ENCODE assay signal across 11 cellular contexts in the genomic region with DNA sequence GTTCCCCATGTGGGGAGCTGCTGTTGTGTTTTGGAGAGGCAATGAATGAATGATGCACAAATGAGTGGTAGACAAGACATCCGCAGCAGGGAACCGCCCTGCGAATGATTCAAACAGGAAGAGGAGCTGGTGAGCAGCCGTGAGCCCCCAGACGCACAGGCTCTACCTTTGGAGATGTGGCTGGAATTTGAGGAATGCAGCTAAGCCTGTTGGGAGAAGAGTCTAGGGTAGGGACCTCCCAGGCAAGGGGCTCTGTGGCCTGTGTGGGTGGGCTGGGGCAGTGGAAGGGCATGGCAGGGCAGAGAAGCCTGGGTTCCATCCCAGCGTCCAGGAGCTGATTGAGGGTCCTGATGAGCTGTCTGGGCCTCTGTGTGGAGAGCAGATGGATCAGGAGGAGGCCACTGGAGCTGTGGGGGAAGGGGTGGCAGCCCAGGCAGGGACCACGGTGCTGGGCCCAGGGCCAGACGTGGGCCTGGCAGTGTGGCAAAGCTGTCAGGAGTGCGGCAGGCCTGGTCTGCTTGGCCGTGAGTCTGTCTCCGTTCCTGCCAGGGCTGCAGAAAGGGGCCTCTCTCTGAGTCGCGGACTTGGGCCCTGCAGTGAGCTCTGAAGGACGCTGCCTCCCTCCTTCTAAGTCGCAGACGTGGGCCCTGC.
DNase-seq lines count a peak whose midpoint lies in the region; ATAC-seq lines count a peak whose summit lies in the region.
"Had no signal": no experiment of that assay in that cellular context is flagged by ENCODE, and none has a peak within 500 bp of the region (broad histone marks: within the 10 kb centered on the region; RNA-seq: fewer than 3 reads in every experiment).

No MANE protein-coding gene starts in this region.

- H3K36me3 ChIP-seq in HUES48 (ENCODE audit: control insufficient read depth, insufficient read depth, low read length) (peaks cover 41% of the 10 kb centered on the region), stomach smooth muscle (ENCODE audit: control insufficient read depth in 2 of 2, insufficient read depth in 2 of 2, low read length in 2 of 2) (peaks cover 5 to 18% of the 10 kb centered on the region in 2 donors)

- peaks cover 4% of the 10 kb centered on the region for H3K36me3 Mint-ChIP-seq in central memory CD8-positive, alpha-beta T cell (ENCODE audit: insufficient read depth)

- H3K4me3 ChIP-seq in HUES48 (ENCODE audit: low read depth, low read length) (no peak overlapping the region), stomach smooth muscle (ENCODE audit: low read length in 2 of 2) (peak overlapping the region in 1 of 2 donors; percentile 49)

- H3K27ac ChIP-seq in HUES48 (ENCODE audit: low read depth, low read length) (peak overlapping the region; percentile 29), stomach smooth muscle (ENCODE audit: low read length) (peak overlapping the region; percentile 67)

- no peaks in the 10 kb centered on the region for H3K9me3 Mint-ChIP-seq in central memory CD8-positive, alpha-beta T cell
- H3K9me3 Mint-ChIP-seq: activated T-cell treated with anti-CD3 and anti-CD28 coated beads, Interleukin-2, amount 50 U/mL, for 24 hours had no signal

- H3K9ac ChIP-seq in HUES48 (ENCODE audit: low read depth, low read length) (0 out of 2 replicates have a peak overlapping the region, but pooled peaks have one; percentile 32), stomach smooth muscle (ENCODE audit: low read length in 2 of 2) (peak overlapping the region; percentile 4 to 47)

- H3K4me1 Mint-ChIP-seq in central memory CD8-positive, alpha-beta T cell, result peaks cover 15% of the 10 kb centered on the region

- no peak for DNase-seq in central memory CD8-positive, alpha-beta T cell (ENCODE audit: low spot score in 2 of 2)
- DNase-seq in islet precursor cell (peak; percentile 54), ACHN (no peak), MV-4-11 (lab: John Stamatoyannopoulos, UW) (no peak)
- no peak for DNase-seq in stimulated activated CD4-positive, alpha-beta T cell treated with anti-CD3 and anti-CD28 coated beads, Interleukin-2, amount 100 ng/mL, for 24 hours
- DNase-seq: activated T-cell treated with anti-CD3 and anti-CD28 coated beads, Interleukin-2, amount 50 U/mL, for 24 hours; DMS79; RPMI8226 had no signal

- H3K27me3 ChIP-seq in HUES48 (ENCODE audit: control insufficient read depth, insufficient read depth, low read length) (no peaks in the 10 kb centered on the region), stomach smooth muscle (ENCODE audit: control insufficient read depth in 1 of 2, insufficient read depth in 2 of 2, low read length in 2 of 2) (no peaks in the 10 kb centered on the region)

- in situ Hi-C loops in ACHN (cut with HindIII; ENCODE audit: low pct_ligation_motif_present, low pct_unique_long_range_greater_than_20kb, low sequenced_read_pairs), result no loop called here

- ATAC-seq in central memory CD8-positive, alpha-beta T cell (replicated peaks; ENCODE audit: extremely low read depth, poor library complexity, severe bottlenecking), result no peak
- no peak for ATAC-seq in GM21390 (IDR thresholded peaks at IDR 0.05; ENCODE audit: unreplicated experiment)

- H3K4me3 Mint-ChIP-seq in central memory CD8-positive, alpha-beta T cell, result no peak overlapping the region
- H3K4me3 Mint-ChIP-seq: activated T-cell treated with anti-CD3 and anti-CD28 coated beads, Interleukin-2, amount 50 U/mL, for 24 hours had no signal

- peaks cover 11% of the 10 kb centered on the region for H3K4me1 ChIP-seq in HUES48 (ENCODE audit: control insufficient read depth, insufficient read depth, low read length)
- H3K4me1 ChIP-seq in stomach smooth muscle (ENCODE audit: control insufficient read depth, insufficient read depth, low read length), result peaks cover 19% of the 10 kb centered on the region

- H3K9me3 ChIP-seq in HUES48 (ENCODE audit: control insufficient read depth, insufficient read depth, low read length) (no peaks in the 10 kb centered on the region), stomach smooth muscle (ENCODE audit: control insufficient read depth in 2 of 2, low read length in 2 of 2) (no peaks in the 10 kb centered on the region)

- H3K27ac Mint-ChIP-seq in central memory CD8-positive, alpha-beta T cell (ENCODE audit: low read depth), result peak overlapping the region; percentile 44
- H3K27ac Mint-ChIP-seq: activated T-cell treated with anti-CD3 and anti-CD28 coated beads, Interleukin-2, amount 50 U/mL, for 24 hours had no signal

- no peaks in the 10 kb centered on the region for H3K27me3 Mint-ChIP-seq in central memory CD8-positive, alpha-beta T cell
- H3K27me3 Mint-ChIP-seq: activated T-cell treated with anti-CD3 and anti-CD28 coated beads, Interleukin-2, amount 50 U/mL, for 24 hours had no signal
